In the genomic region with DNA sequence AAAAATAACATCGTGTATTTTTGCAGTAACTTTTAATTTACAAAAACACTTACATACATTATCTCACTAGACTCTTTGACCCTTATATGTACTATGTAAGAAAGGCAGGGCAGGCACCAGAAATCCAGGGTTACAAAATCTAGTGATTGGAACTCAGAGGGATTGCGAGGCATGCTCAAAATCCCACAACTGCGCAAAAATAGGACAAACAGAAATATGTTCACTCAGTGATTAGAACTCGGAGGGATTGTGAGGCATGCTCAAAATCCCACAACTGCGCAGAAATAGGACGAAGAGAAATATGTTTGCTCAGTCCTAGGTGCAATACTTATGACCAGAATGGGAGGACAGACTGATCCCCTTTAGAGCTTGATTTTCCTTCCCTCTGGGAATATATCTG, we compare ENCODE assay signal across 21 cellular contexts.
"Had no signal": no experiment of that assay in that cellular context is flagged by ENCODE, and none has a peak within 500 bp of the region (broad histone marks: within the 10 kb centered on the region; RNA-seq: fewer than 3 reads in every experiment).

No MANE protein-coding gene starts in this region.

- H3K4me3 Mint-ChIP-seq: activated T-cell treated with anti-CD3 and anti-CD28 coated beads, Interleukin-2, amount 50 U/mL, for 72 hours; neural crest cell; stimulated activated memory B cell treated with anti-CD40 and anti-IgM and Interleukin-4, amounts not matched to agents 10 μg/mL and 1 μg/mL and 100 μg/mL, for 72 hours had no signal

- FAIRE-seq: bronchial epithelial cell, islet of Langerhans had no signal

- H3K4me3 ChIP-seq: ascending aorta, esophagus squamous epithelium, lung, prostate gland, spleen, testis had no signal

- H3K27ac ChIP-seq: ascending aorta, prostate gland, spleen, WERI-Rb-1 had no signal

- H3K4me1 Mint-ChIP-seq: stimulated activated memory B cell treated with anti-CD40 and anti-IgM and Interleukin-4, amounts not matched to agents 10 μg/mL and 1 μg/mL and 100 μg/mL, for 72 hours had no signal

- H3K27ac Mint-ChIP-seq: activated T-cell treated with anti-CD3 and anti-CD28 coated beads, Interleukin-2, amount 50 U/mL, for 72 hours; stimulated activated memory B cell treated with anti-CD40 and anti-IgM and Interleukin-4, amounts not matched to agents 10 μg/mL and 1 μg/mL and 100 μg/mL, for 72 hours had no signal

- H3K4me1 ChIP-seq: esophagus squamous epithelium, prostate gland had no signal

- H3K27me3 Mint-ChIP-seq: stimulated activated memory B cell treated with anti-CD40 and anti-IgM and Interleukin-4, amounts not matched to agents 10 μg/mL and 1 μg/mL and 100 μg/mL, for 72 hours had no signal

- H3K36me3 Mint-ChIP-seq: stimulated activated memory B cell treated with anti-CD40 and anti-IgM and Interleukin-4, amounts not matched to agents 10 μg/mL and 1 μg/mL and 100 μg/mL, for 72 hours had no signal

- H3K27me3 ChIP-seq: ascending aorta, esophagus squamous epithelium, spleen, testis had no signal

- DNase-seq: activated CD4-positive, alpha-beta T cell treated with anti-CD3 and anti-CD28 coated beads for 1 hour; activated CD4-positive, alpha-beta T cell treated with anti-CD3 and anti-CD28 coated beads, Interleukin-2, amount 50 U/mL, for 4 hours; activated effector memory CD4-positive, alpha-beta T cell treated with anti-CD3 and anti-CD28 coated beads, Interleukin-2, amount 50 U/mL, for 16 hours; activated naive CD4-positive, alpha-beta T cell treated with anti-CD3 and anti-CD28 coated beads, Interleukin-2, amount 50 U/mL, for 16 hours; activated T-cell treated with anti-CD3 and anti-CD28 coated beads, Interleukin-2, amount 50 U/mL, for 72 hours; effector CD4-positive, alpha-beta T cell; esophagus squamous epithelium; hippocampal formation; left colon; midbrain; spleen; stimulated activated CD4-positive, alpha-beta T cell treated with anti-CD3 and anti-CD28 coated beads, Interleukin-4, amount 100 ng/mL, for 4 hours; testis; WERI-Rb-1 had no signal

- H3K9me3 ChIP-seq: ascending aorta, esophagus squamous epithelium, prostate gland, spleen, testis had no signal

- H3K36me3 ChIP-seq: ascending aorta, esophagus squamous epithelium, prostate gland, spleen, WERI-Rb-1 had no signal

- ATAC-seq: activated T-cell treated with anti-CD3 and anti-CD28 coated beads, Interleukin-2, amount 50 U/mL, for 72 hours; left colon; stimulated activated memory B cell treated with anti-CD40 and anti-IgM and Interleukin-4, amounts not matched to agents 10 μg/mL and 1 μg/mL and 100 μg/mL, for 72 hours had no signal
